In genomic region chr9:35727676-35728040, GRCh38 we compare ENCODE assay signal across 9 cellular contexts. TPM values are rescaled to one million over a fixed set of nuclear protein-coding genes. Genes with fewer than 3 reads are reported as not detected.
A peak's percentile ranks its signal among the peaks of the same experiment; 100 is the strongest.
DNase-seq lines count a peak whose midpoint lies in the region; ATAC-seq, FAIRE-seq and TF ChIP-seq lines count a peak whose summit lies in the region.
"Had no signal": no experiment of that assay in that cellular context is flagged by ENCODE, and none has a peak within 500 bp of the region (broad histone marks: within the 10 kb centered on the region; RNA-seq: fewer than 3 reads in every experiment).

No MANE protein-coding gene starts in this region.

- H3K4me3 ChIP-seq in Peyer's patch (peak overlapping the region in 3 of 4 donors; percentile 5 to 71 (median 33)), fibroblast of mammary gland (ENCODE audit: control insufficient read depth, low read depth, low read length) (peak overlapping the region; percentile 98), sigmoid colon (peak overlapping the region; percentile 80 to 86 (median 82))

- FAIRE-seq in urothelium cell line (lab: Jason Lieb, UNC): no peak

- H3K4me1 ChIP-seq in Peyer's patch: peaks cover 6 to 58% (median 28%) of the 10 kb centered on the region in 4 donors
- H3K4me1 ChIP-seq in sigmoid colon: peaks cover 0 to 62% (median 59%) of the 10 kb centered on the region in 4 donors

- no peaks in the 10 kb centered on the region for H3K9me3 ChIP-seq in Peyer's patch
- H3K9me3 ChIP-seq in sigmoid colon: no peaks in the 10 kb centered on the region

- peak overlapping the region; percentile 94 to 100 (median 96) for H3K27ac ChIP-seq in Peyer's patch
- peak overlapping the region; percentile 97 to 99 (median 98) for H3K27ac ChIP-seq in sigmoid colon

- H3K27me3 ChIP-seq in Peyer's patch: no peaks in the 10 kb centered on the region
- no peaks in the 10 kb centered on the region for H3K27me3 ChIP-seq in sigmoid colon

- no peak for ATAC-seq in left lobe of liver

- DNase-seq in CMK (ENCODE audit: low read depth): peak; percentile 90
- DNase-seq in Peyer's patch: peak in 1 of 3 donors; percentile 32
- no peak for DNase-seq in fibroblast of mammary gland (ENCODE audit: low read depth)
- DNase-seq in sigmoid colon: no peak
- DNase-seq in urothelium cell line (ENCODE audit: low spot score): no peak
- DNase-seq in left lobe of liver (ENCODE audit: low spot score): no peak
- no peak for DNase-seq in NCI-H128 (lab: John Stamatoyannopoulos, UW; ENCODE audit: unreplicated experiment)
- DNase-seq in NCI-H526 (lab: John Stamatoyannopoulos, UW): no peak

- peaks cover 0 to 32% (median 0%) of the 10 kb centered on the region in 3 donors for H3K36me3 ChIP-seq in Peyer's patch
- peaks cover 26 to 31% (median 30%) of the 10 kb centered on the region in 4 donors for H3K36me3 ChIP-seq in sigmoid colon

- 40 to 77% methylated on average over 5 of the region's 5 CpGs for WGBS in sigmoid colon, 2 donors

- intact Hi-C loops in sigmoid colon (cut with DNase I): loop anchor here (1.0 kb wide), 1 partner anchor 37 kb away; no protein-coding TSS in a partner anchor

- TF ChIP-seq EP300 in sigmoid colon (IDR thresholded peaks at IDR 0.05): no peak

- TF ChIP-seq CTCF in Peyer's patch (IDR thresholded peaks at IDR 0.05): no peak
- TF ChIP-seq CTCF in fibroblast of mammary gland (conservative IDR thresholded peaks at IDR 0.05; ENCODE audit: control insufficient read depth, insufficient read depth, low read depth, low read length): no peak
- TF ChIP-seq CTCF in sigmoid colon (IDR thresholded peaks at IDR 0.05): no peak

- TF ChIP-seq POLR2A in Peyer's patch (IDR thresholded peaks at IDR 0.05) (no peak), sigmoid colon (IDR thresholded peaks at IDR 0.05) (no peak)

RNA-seq across cellular contexts. Expression of gene TLN1, which starts 4.3 kb away (rescaled TPM):
- total RNA-seq in Peyer's patch (100 to 1,000 TPM; 129 to 262 (median 188) TPM), sigmoid colon (100 to 1,000 TPM; 354 to 609 (median 525) TPM), left lobe of liver (107 TPM)
- 100 to 1,000 TPM in 1 of 3 donors, 10 to 100 TPM in 2; 45.0 to 143 (median 57.6) TPM for polyA plus RNA-seq in sigmoid colon

RNA-seq across cellular contexts. Expression of gene CREB3, which starts 4.8 kb away (rescaled TPM):
- 10 to 100 TPM; 19.8 to 34.3 (median 28.5) TPM for total RNA-seq in Peyer's patch
- 10 to 100 TPM; 65.9 to 82.7 (median 75.4) TPM for total RNA-seq in sigmoid colon
- polyA plus RNA-seq in sigmoid colon: 10 to 100 TPM; 31.0 to 39.0 (median 35.3) TPM
- 13.9 TPM for total RNA-seq in left lobe of liver

RNA-seq across cellular contexts. Expression of gene GBA2, which starts 21.4 kb away (rescaled TPM):
- total RNA-seq in Peyer's patch: 100 to 1,000 TPM; 263 to 474 (median 436) TPM
- 10 to 100 TPM; 45.9 to 91.7 (median 64.8) TPM for total RNA-seq in sigmoid colon
- polyA plus RNA-seq in sigmoid colon: 10 to 100 TPM; 34.8 to 88.5 (median 58.5) TPM
- total RNA-seq in left lobe of liver: 44.0 TPM

RNA-seq across cellular contexts. Expression of gene RGP1, which starts 21.4 kb away (rescaled TPM):
- 10 to 100 TPM; 16.5 to 44.4 (median 38.3) TPM for total RNA-seq in Peyer's patch
- 10 to 100 TPM; 13.3 to 23.5 (median 13.5) TPM for total RNA-seq in sigmoid colon
- polyA plus RNA-seq in sigmoid colon: 10 to 100 TPM; 10.2 to 37.2 (median 21.3) TPM
- 14.5 TPM for total RNA-seq in left lobe of liver

RNA-seq across cellular contexts. Expression of gene MSMP, which starts 26.4 kb away (rescaled TPM):
- total RNA-seq in Peyer's patch (not detected), sigmoid colon (not detected), left lobe of liver (1.5 TPM)
- polyA plus RNA-seq in sigmoid colon: under 1 TPM in 1 of 3 donors, not detected in 2; 0.57 TPM
- total RNA-seq: RPMI7951 had no signal

Comparison
In these comparisons a context has a peak if more than half of its experiments do, and no peak if none do; other contexts are left out.
1. H3K4me3 ChIP-seq: peak in every context shown above with its lines; median percentile 98 in fibroblast of mammary gland; 82 in sigmoid colon; 33 in Peyer's patch.